10 cellular contexts compared by ENCODE assay signal in genomic region chr18:13464432-13465125, GRCh38.
DNase-seq lines count a peak whose midpoint lies in the region; ATAC-seq and TF ChIP-seq lines count a peak whose summit lies in the region.
"Had no signal": no experiment of that assay in that cellular context is flagged by ENCODE, and none has a peak within 500 bp of the region (broad histone marks: within the 10 kb centered on the region; RNA-seq: fewer than 3 reads in every experiment).

No MANE protein-coding gene starts in this region.

- no peaks in the 10 kb centered on the region for H3K36me3 ChIP-seq in H7 (replicated peaks; ENCODE audit: control insufficient read depth, insufficient read depth, low read length)
- H3K36me3 ChIP-seq: cardiac muscle cell had no signal

- DNase-seq in NK-92 treated with Interleukin-12 subunit alpha and Interleukin-12 subunit beta, amount 100 ng/mL, for 24 hours (lab: John Stamatoyannopoulos, UW), result peak; percentile 60
- DNase-seq in NK-92 (lab: John Stamatoyannopoulos, UW; ENCODE audit: unreplicated experiment) (no peak), dorsolateral prefrontal cortex (peak in 1 of 10 donors; percentile 56), H7 (no peak), Calu3 (no peak)
- peak; percentile 33 to 50 for DNase-seq in activated CD4-positive, alpha-beta T cell treated with anti-CD3 and anti-CD28 coated beads for 24 hours (ENCODE audit: low read depth in 2 of 2)
- peak; percentile 46 to 51 for DNase-seq in stimulated activated CD4-positive, alpha-beta T cell treated with anti-CD3 and anti-CD28 coated beads, Interleukin-15, amount 100 ng/mL, for 48 hours (ENCODE audit: low read depth in 2 of 2)

- H3K27me3 Mint-ChIP-seq in Calu3 (ENCODE audit: unreplicated experiment), result peaks cover 40% of the 10 kb centered on the region

- H3K4me3 ChIP-seq in dorsolateral prefrontal cortex (peak overlapping the region in 13 of 59 donors; percentile 3 to 36 (median 21)), H7 (ENCODE audit: insufficient read depth, low read depth, low read length) (no peak overlapping the region)
- H3K4me3 ChIP-seq: A549, cardiac muscle cell had no signal

- CTCF ChIA-PET in Calu3 (lab: Charles Lee), result no interaction called here

- H3K9me3 Mint-ChIP-seq in Calu3 (ENCODE audit: low read depth, unreplicated experiment), result peaks cover 10% of the 10 kb centered on the region

- H3K36me3 Mint-ChIP-seq in Calu3 (ENCODE audit: insufficient read depth, unreplicated experiment), result no peaks in the 10 kb centered on the region

- intact Hi-C loops in dorsolateral prefrontal cortex (cut with DNase I) (no loop called here), Calu3 (cut with micrococcal nuclease; ENCODE audit: unreplicated experiment) (no loop called here)

- ATAC-seq in HG03460 (IDR thresholded peaks at IDR 0.05; ENCODE audit: unreplicated experiment), result peak; percentile 94
- ATAC-seq: A549 had no signal

- TF ChIP-seq CTCF in dorsolateral prefrontal cortex (IDR thresholded peaks at IDR 0.05 in 54 of 56, conservative IDR thresholded peaks at IDR 0.05 in 2 of 56; ENCODE audit: low read depth in 1 of 56, partially characterized antibody in 56 of 56) (no peak), Calu3 (IDR thresholded peaks at IDR 0.05; ENCODE audit: unreplicated experiment) (no peak)

- H3K4me3 Mint-ChIP-seq in Calu3 (ENCODE audit: low read depth, unreplicated experiment), result no peak overlapping the region

- H3K27me3 ChIP-seq in dorsolateral prefrontal cortex, result no peaks in the 10 kb centered on the region
- no peaks in the 10 kb centered on the region for H3K27me3 ChIP-seq in H7 (ENCODE audit: control insufficient read depth, insufficient read depth, low read length)
- H3K27me3 ChIP-seq: cardiac muscle cell had no signal

- BruUV-seq in Calu3 (replicated peaks; lab: Mats Ljungman, UMichigan), result no TSS peak

- H3K4me1 Mint-ChIP-seq in Calu3 (ENCODE audit: low read depth, unreplicated experiment), result no peaks in the 10 kb centered on the region

- no peak overlapping the region for H3K27ac Mint-ChIP-seq in Calu3 (ENCODE audit: unreplicated experiment)

- peak overlapping the region in 35 of 59 donors; percentile 2 to 70 (median 41) for H3K27ac ChIP-seq in dorsolateral prefrontal cortex
- H3K27ac ChIP-seq: A549, cardiac muscle cell had no signal

Comparison
In these comparisons a context has a peak if more than half of its experiments do, and no peak if none do; other contexts are left out.
1. DNase-seq: peak in NK-92 treated with Interleukin-12 subunit alpha and Interleukin-12 subunit beta, amount 100 ng/mL, for 24 hours (single experiment), activated CD4-positive, alpha-beta T cell treated with anti-CD3 and anti-CD28 coated beads for 24 hours (2 of 2) and stimulated activated CD4-positive, alpha-beta T cell treated with anti-CD3 and anti-CD28 coated beads, Interleukin-15, amount 100 ng/mL, for 48 hours (2 of 2); none in NK-92 (single experiment), H7 (single experiment) and Calu3 (single experiment).